10 cellular contexts compared by ENCODE assay signal in genomic region chr1:160550572-160551034, GRCh38. TPM values are rescaled to one million over a fixed set of nuclear protein-coding genes. Genes with fewer than 3 reads are reported as not detected.
A peak's percentile ranks its signal among the peaks of the same experiment; 100 is the strongest.
DNase-seq lines count a peak whose midpoint lies in the region; ATAC-seq and TF ChIP-seq lines count a peak whose summit lies in the region.
"Had no signal": no experiment of that assay in that cellular context is flagged by ENCODE, and none has a peak within 500 bp of the region (broad histone marks: within the 10 kb centered on the region; RNA-seq: fewer than 3 reads in every experiment).

No MANE protein-coding gene starts in this region.

- H3K9me3 ChIP-seq in Loucy (ENCODE audit: insufficient read depth, low read depth, low read length): no peaks in the 10 kb centered on the region

- ATAC-seq in HG02759 (IDR thresholded peaks at IDR 0.05; ENCODE audit: unreplicated experiment): no peak

- H3F3A ChIP-seq in Loucy (ENCODE audit: low read depth): no peaks in the 10 kb centered on the region

- TF ChIP-seq CTCF in Loucy (conservative IDR thresholded peaks at IDR 0.05; ENCODE audit: low read length): peak; percentile 81

- H3K36me3 ChIP-seq in Loucy (ENCODE audit: insufficient read depth, low read length): peaks cover 20% of the 10 kb centered on the region; the same call in 1 of the 2 replicates

- no peak overlapping the region for H3K4me2 ChIP-seq in Loucy (ENCODE audit: low read depth, low read length, poor library complexity, severe bottlenecking)

- H3K9ac ChIP-seq in Loucy (ENCODE audit: low read depth, low read length, poor library complexity, severe bottlenecking): no peak overlapping the region

- H3K27me3 ChIP-seq in Loucy (ENCODE audit: insufficient read depth, low read length, poor library complexity, severe bottlenecking): no peaks in the 10 kb centered on the region

- H4K20me1 ChIP-seq in Loucy (ENCODE audit: insufficient read depth, low read length, poor library complexity, severe bottlenecking): no peaks in the 10 kb centered on the region

- H3K9me2 ChIP-seq in Loucy (replicated peaks; ENCODE audit: low read depth, low read length): no peaks in the 10 kb centered on the region

- peak; percentile 26 to 31 for DNase-seq in activated CD4-positive, alpha-beta T cell treated with anti-CD3 and anti-CD28 coated beads, Interleukin-2, amount 50 U/mL, for 24 hours (ENCODE audit: low read depth in 1 of 2, low spot score in 1 of 2)
- peak; percentile 33 for DNase-seq in germinal center (ENCODE audit: low spot score)
- DNase-seq in stimulated activated CD8-positive, alpha-beta memory T cell treated with anti-CD3 and anti-CD28 coated beads, Interleukin-7, amount 100 ng/mL, for 4 hours (ENCODE audit: low read depth in 2 of 2): peak; percentile 42 to 55
- no peak for DNase-seq in SK-N-DZ (ENCODE audit: low spot score)
- no peak for DNase-seq in COR-L47 (lab: John Stamatoyannopoulos, UW)
- no peak for DNase-seq in cardiac septum (ENCODE audit: low spot score)
- DNase-seq: cortex of kidney, NCI-H446 had no signal

- no peak overlapping the region for H3K4me3 ChIP-seq in Loucy (ENCODE audit: low read length, poor library complexity, severe bottlenecking)

- no peak overlapping the region for H2AFZ ChIP-seq in Loucy (ENCODE audit: low read length)

- no peaks in the 10 kb centered on the region for H3K79me2 ChIP-seq in Loucy (ENCODE audit: insufficient read depth, low read length)

- H3K4me1 ChIP-seq in Loucy (ENCODE audit: insufficient read depth, low read length, poor library complexity, severe bottlenecking): no peaks in the 10 kb centered on the region

- intact Hi-C loops in cardiac septum (cut with DNase I): no loop called here

RNA-seq across cellular contexts. Expression of gene SLAMF6, which starts 27.5 kb away (rescaled TPM):
- polyA plus RNA-seq in SK-N-DZ (2014; cell fraction: cytosol; rRNA removed): not detected in 2 replicates
- not detected in 2 replicates for polyA plus RNA-seq in SK-N-DZ (2014; cell fraction: nucleus; rRNA removed)
- 0.13 TPM for total RNA-seq in cardiac septum

RNA-seq across cellular contexts. Expression of gene CD84, which starts 28.7 kb away (rescaled TPM):
- not detected in 2 replicates for polyA plus RNA-seq in SK-N-DZ (2014; cell fraction: cytosol; rRNA removed)
- polyA plus RNA-seq in SK-N-DZ (2014; cell fraction: nucleus; rRNA removed): not detected in 2 replicates
- total RNA-seq in cardiac septum: 2.4 TPM

Comparison
In these comparisons a context has a peak if more than half of its experiments do, and no peak if none do; other contexts are left out.
1. DNase-seq: peak in activated CD4-positive, alpha-beta T cell treated with anti-CD3 and anti-CD28 coated beads, Interleukin-2, amount 50 U/mL, for 24 hours (2 of 2), germinal center (single experiment) and stimulated activated CD8-positive, alpha-beta memory T cell treated with anti-CD3 and anti-CD28 coated beads, Interleukin-7, amount 100 ng/mL, for 4 hours (2 of 2); none in SK-N-DZ (single experiment), COR-L47 (single experiment) and cardiac septum (single experiment).